Comparison of ENCODE assay signal across 30 cellular contexts in the genomic region with DNA sequence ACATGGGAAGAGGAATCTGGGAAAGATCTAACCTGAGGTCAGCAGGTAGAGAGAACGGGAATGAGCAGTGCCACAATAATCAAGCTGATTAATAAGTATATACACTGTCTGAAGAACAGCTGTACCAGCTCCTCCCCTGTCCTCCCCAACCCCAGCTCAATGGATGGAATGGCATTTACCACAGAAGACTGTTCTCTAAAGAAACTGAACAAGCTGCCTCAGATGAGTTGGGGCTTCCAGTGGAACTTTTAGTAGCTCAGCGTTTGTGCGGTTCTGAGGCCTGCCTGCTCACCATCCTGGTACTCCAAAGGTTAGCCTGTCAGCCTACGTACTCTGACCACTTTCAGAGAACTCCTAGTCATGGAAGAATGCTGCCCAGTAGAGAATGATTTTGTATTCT.
"Had no signal": no experiment of that assay in that cellular context is flagged by ENCODE, and none has a peak within 500 bp of the region (broad histone marks: within the 10 kb centered on the region; RNA-seq: fewer than 3 reads in every experiment).

No MANE protein-coding gene starts in this region.

- H3K4me1 ChIP-seq: breast epithelium had no signal

- H3K27me3 ChIP-seq: adrenal gland, ascending aorta, body of pancreas, brain microvascular endothelial cell, breast epithelium, cardiac muscle cell had no signal

- H3K9me3 ChIP-seq: adrenal gland, ascending aorta, body of pancreas, breast epithelium had no signal

- H3K27ac ChIP-seq: adrenal gland, ascending aorta, body of pancreas, brain microvascular endothelial cell, breast epithelium, cardiac muscle cell had no signal

- DNase-seq: activated effector memory CD4-positive, alpha-beta T cell treated with anti-CD3 and anti-CD28 coated beads, Interleukin-2, amount 50 U/mL, for 16 hours; activated effector memory CD4-positive, alpha-beta T cell treated with Interleukin-2 at 50 U/mL for 16 hours; activated gamma-delta T cell; activated gamma-delta T cell treated with Interleukin-2 at 50 U/mL for 16 hours; activated naive CD4-positive, alpha-beta T cell; activated naive CD4-positive, alpha-beta T cell treated with anti-CD3 and anti-CD28 coated beads for 36 hours; activated naive CD4-positive, alpha-beta T cell treated with anti-CD3 and anti-CD28 coated beads, Interleukin-2, amount 10 ng/mL, durations not matched to agents 7 days and 5 days; activated naive CD4-positive, alpha-beta T cell treated with anti-CD3 and anti-CD28 coated beads, Interleukin-2, amount 50 U/mL, for 16 hours; activated naive CD4-positive, alpha-beta T cell treated with Interleukin-2 at 50 U/mL for 16 hours; activated naive CD8-positive, alpha-beta T cell treated with anti-CD3 and anti-CD28 coated beads for 36 hours; activated naive CD8-positive, alpha-beta T cell treated with anti-CD3 and anti-CD28 coated beads, Interleukin-2, amount 10 ng/mL, durations not matched to agents 7 days and 5 days; activated naive CD8-positive, alpha-beta T cell treated with anti-CD3 and anti-CD28 coated beads, Interleukin-2, amount 50 U/mL, for 24 hours; activated T-cell treated with anti-CD3 and anti-CD28 coated beads, Interleukin-2, amount 50 U/mL, for 1 hour; activated T-cell treated with anti-CD3 and anti-CD28 coated beads, Interleukin-2, amount 50 U/mL, for 24 hours; activated T-cell treated with anti-CD3 and anti-CD28 coated beads, Interleukin-2, amount 50 U/mL, for 4 hours; activated T-cell treated with anti-CD3 and anti-CD28 coated beads, Interleukin-2, amount 50 U/mL, for 48 hours; activated T-cell treated with anti-CD3 and anti-CD28 coated beads, Interleukin-2, amount 50 U/mL, for 72 hours; adrenal gland; amniotic stem cell; amygdala; anterior cingulate cortex; aorta; body of pancreas; brain microvascular endothelial cell; caudate nucleus; central memory CD4-positive, alpha-beta T cell; cerebellar nuclear complex had no signal

- H3K4me3 ChIP-seq: adrenal gland, ascending aorta, body of pancreas, breast epithelium, cardiac muscle cell had no signal

- H3K36me3 ChIP-seq: adrenal gland, breast epithelium had no signal
